ENCODE assay signal across 14 cellular contexts in genomic region chr19:18775586-18776287, GRCh38. TPM values are rescaled to one million over a fixed set of nuclear protein-coding genes. Genes with fewer than 3 reads are reported as not detected.
DNase-seq lines count a peak whose midpoint lies in the region; ATAC-seq, FAIRE-seq and TF ChIP-seq lines count a peak whose summit lies in the region.
"Had no signal": no experiment of that assay in that cellular context is flagged by ENCODE, and none has a peak within 500 bp of the region (broad histone marks: within the 10 kb centered on the region; RNA-seq: fewer than 3 reads in every experiment).

No MANE protein-coding gene starts in this region.

- H3K4me3 ChIP-seq in left ventricle myocardium inferior (no peak overlapping the region), skeletal muscle satellite cell (ENCODE audit: low read length) (peak overlapping the region; percentile 43)
- H3K4me3 ChIP-seq in CD4-positive, alpha-beta memory T cell (ENCODE audit: low read length in 2 of 2), result no peak overlapping the region

- H3K27ac ChIP-seq in left ventricle myocardium inferior (replicated peaks), result no peak overlapping the region
- H3K27ac ChIP-seq in CD4-positive, alpha-beta memory T cell (ENCODE audit: low read depth, low read length), result no peak overlapping the region
- H3K27ac ChIP-seq: VCaP had no signal

- H3K4me2 ChIP-seq in skeletal muscle satellite cell (ENCODE audit: low read length), result peak overlapping the region; percentile 75

- H3K9me3 ChIP-seq in left ventricle myocardium inferior (replicated peaks) (no peaks in the 10 kb centered on the region), skeletal muscle satellite cell (replicated peaks; ENCODE audit: low read length) (no peaks in the 10 kb centered on the region)
- H3K9me3 ChIP-seq in CD4-positive, alpha-beta memory T cell (ENCODE audit: control insufficient read depth in 1 of 2, low read length in 2 of 2), result no peaks in the 10 kb centered on the region

- CTCF ChIA-PET in CD4-positive, alpha-beta memory T cell (lab: Charles Lee; ENCODE audit: partially characterized antibody), result no interaction called here

- no peaks in the 10 kb centered on the region for H3K36me3 ChIP-seq in left ventricle myocardium inferior
- H3K36me3 ChIP-seq in skeletal muscle satellite cell (ENCODE audit: insufficient read depth, low read length), result no peaks in the 10 kb centered on the region
- no peaks in the 10 kb centered on the region for H3K36me3 ChIP-seq in CD4-positive, alpha-beta memory T cell (ENCODE audit: insufficient read depth, low read length)

- FAIRE-seq in RCC 7860 (lab: Jason Lieb, UNC), result no peak
- FAIRE-seq: A204.1 had no signal

- peaks cover 0 to 5% of the 10 kb centered on the region in 2 donors for H3K36me3 Mint-ChIP-seq in CD4-positive, alpha-beta memory T cell

- H3K27me3 ChIP-seq in left ventricle myocardium inferior (ENCODE audit: low read depth) (peaks cover 13% of the 10 kb centered on the region), skeletal muscle satellite cell (ENCODE audit: control insufficient read depth, insufficient read depth, low read length) (no peaks in the 10 kb centered on the region)
- no peaks in the 10 kb centered on the region for H3K27me3 ChIP-seq in CD4-positive, alpha-beta memory T cell (ENCODE audit: insufficient read depth, low read length)

- H3K4me3 Mint-ChIP-seq in CD4-positive, alpha-beta memory T cell, result no peak overlapping the region
- H3K4me3 Mint-ChIP-seq: dendritic cell treated with granulocyte-macrophage colony-stimulating factor and Interleukin-4, amounts not matched to agents 40 ng/mL and 50 ng/mL, for 4 days had no signal

- peak overlapping the region; percentile 0 for H3K9ac ChIP-seq in skeletal muscle satellite cell (ENCODE audit: low read depth, low read length)

- DNase-seq in Right ventricle myocardium inferior (ENCODE audit: missing footprints), result peak; percentile 58
- DNase-seq in left ventricle myocardium inferior, result no peak
- peak; percentile 20 for DNase-seq in RCC 7860 (ENCODE audit: low spot score)
- no peak for DNase-seq in NCI-H69 (lab: John Stamatoyannopoulos, UW)
- no peak for DNase-seq in CD4-positive, alpha-beta memory T cell
- DNase-seq: COR-L47, GF-D8 had no signal

- intact Hi-C loops in Right ventricle myocardium inferior (cut with DNase I) (no loop called here), left ventricle myocardium inferior (cut with micrococcal nuclease) (no loop called here)
- intact Hi-C loops in CD4-positive, alpha-beta memory T cell (cut with micrococcal nuclease), result no loop called here

- H3K27ac Mint-ChIP-seq in CD4-positive, alpha-beta memory T cell, result no peak overlapping the region
- H3K27ac Mint-ChIP-seq: dendritic cell treated with granulocyte-macrophage colony-stimulating factor and Interleukin-4, amounts not matched to agents 40 ng/mL and 50 ng/mL, for 4 days had no signal

- H3K4me1 ChIP-seq in left ventricle myocardium inferior (no peaks in the 10 kb centered on the region), skeletal muscle satellite cell (ENCODE audit: control insufficient read depth, insufficient read depth, low read length) (peaks cover 15% of the 10 kb centered on the region)
- no peaks in the 10 kb centered on the region for H3K4me1 ChIP-seq in CD4-positive, alpha-beta memory T cell (ENCODE audit: insufficient read depth, low read length)

- no peaks in the 10 kb centered on the region for H3K4me1 Mint-ChIP-seq in CD4-positive, alpha-beta memory T cell

- H3K9me3 Mint-ChIP-seq in CD4-positive, alpha-beta memory T cell, result peaks cover 0 to 2% (median 0%) of the 10 kb centered on the region in 8 donors
- H3K9me3 Mint-ChIP-seq: dendritic cell treated with granulocyte-macrophage colony-stimulating factor and Interleukin-4, amounts not matched to agents 40 ng/mL and 50 ng/mL, for 4 days had no signal

- no peak for ATAC-seq in Right ventricle myocardium inferior
- peak; percentile 3 for ATAC-seq in esophagus mucosa
- no peak for ATAC-seq in HG03196 (IDR thresholded peaks at IDR 0.05; ENCODE audit: unreplicated experiment)

- POLR2A ChIA-PET in CD4-positive, alpha-beta memory T cell (lab: Charles Lee; ENCODE audit: partially characterized antibody), result no interaction called here

- no peak for TF ChIP-seq CTCF in left ventricle myocardium inferior (IDR thresholded peaks at IDR 0.05; ENCODE audit: borderline replicate concordance)

- H3K27me3 Mint-ChIP-seq in CD4-positive, alpha-beta memory T cell, result no peaks in the 10 kb centered on the region

RNA-seq across cellular contexts. Expression of gene COMP, which starts 15.4 kb away (rescaled TPM):
- total RNA-seq in Right ventricle myocardium inferior, result not detected
- total RNA-seq in left ventricle myocardium inferior, result 1.2 TPM
- 0.16 TPM for total RNA-seq in esophagus mucosa
- total RNA-seq in skeletal muscle satellite cell (2012; rRNA removed), result 0.25 and 2.4 TPM in 2 replicates
- total RNA-seq in CD4-positive, alpha-beta memory T cell, result not detected
- polyA plus RNA-seq in CD4-positive, alpha-beta memory T cell, result not detected
- total RNA-seq: left lobe of liver had no signal

RNA-seq across cellular contexts. Expression of gene UPF1, which starts 56.0 kb away (rescaled TPM):
- total RNA-seq in Right ventricle myocardium inferior (37.0 TPM), left ventricle myocardium inferior (32.3 TPM), esophagus mucosa (38.4 TPM)
- total RNA-seq in skeletal muscle satellite cell (2012; rRNA removed), result 63.9 and 74.5 TPM in 2 replicates
- 100 to 1,000 TPM; 127 to 130 TPM for total RNA-seq in CD4-positive, alpha-beta memory T cell
- 10 to 100 TPM in 1 of 2 donors, 1 to 10 TPM in 1; 2.6 to 21.9 TPM for polyA plus RNA-seq in CD4-positive, alpha-beta memory T cell

Comparison
In these comparisons a context has a peak if more than half of its experiments do, and no peak if none do; other contexts are left out.
1. DNase-seq: peak in Right ventricle myocardium inferior (single experiment) and RCC 7860 (single experiment); none in left ventricle myocardium inferior (single experiment), NCI-H69 (single experiment) and CD4-positive, alpha-beta memory T cell (0 of 5).